Comparison of ENCODE assay signal across 8 cellular contexts in the genomic region with DNA sequence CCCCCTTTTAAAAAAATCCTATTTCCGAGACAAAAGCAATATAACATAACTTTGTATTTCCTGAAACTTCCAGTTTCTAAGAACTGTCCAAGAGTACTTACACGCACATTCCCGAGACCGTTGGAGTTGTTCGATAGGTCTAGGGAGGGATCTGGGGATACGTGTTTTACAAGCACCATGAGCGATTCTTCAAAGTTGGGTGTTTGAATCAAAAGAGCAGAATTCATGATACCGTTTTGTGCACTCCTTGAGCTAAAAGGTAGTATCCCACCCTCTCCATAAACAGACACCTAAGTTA. TPM values are rescaled to one million over a fixed set of nuclear protein-coding genes. Genes with fewer than 3 reads are reported as not detected.
A peak's percentile ranks its signal among the peaks of the same experiment; 100 is the strongest.
DNase-seq lines count a peak whose midpoint lies in the region; ATAC-seq, FAIRE-seq and TF ChIP-seq lines count a peak whose summit lies in the region.

No MANE protein-coding gene starts in this region.

- H3K23ac ChIP-seq in H1 (ENCODE audit: insufficient read length), result no peak overlapping the region
- H3K23ac ChIP-seq in neuronal stem cell (ENCODE audit: low read depth, low read length, poor library complexity), result no peak overlapping the region

- no peak for TF ChIP-seq RAD21 in H1 (IDR thresholded peaks at IDR 0.05 in 1 of 2, conservative IDR thresholded peaks at IDR 0.05 in 1 of 2; ENCODE audit: low read depth in 2 of 2, low read length in 2 of 2)

- 27% methylated on average over 8 of the region's 8 CpGs; no CpG with 5 or more reads in 1 of the 2 experiments for WGBS in H1 (ENCODE audit: extremely low coverage in 1 of 2, insufficient coverage in 1 of 2, insufficient read length in 1 of 2, insufficient replicate concordance in 2 of 2, low coverage in 1 of 2, low lambda C conversion rate in 2 of 2, missing lambda C conversion rate in 1 of 2), 2 experiments
- no CpG with 5 or more reads among the region's 8 CpGs for WGBS in neuronal stem cell (ENCODE audit: extremely low coverage in 2 of 2, insufficient read length in 2 of 2, insufficient replicate concordance in 1 of 2), 2 donors

- peaks cover 2 to 34% of the 10 kb centered on the region in 2 experiments; a peak in 2 of 4 replicates for H3K79me2 ChIP-seq in H1 (ENCODE audit: control insufficient read depth in 1 of 2, insufficient read depth in 2 of 2, low read length in 2 of 2)

- H4K91ac ChIP-seq in H1 (replicated peaks; ENCODE audit: insufficient read length, low read length), result no peak overlapping the region
- H4K91ac ChIP-seq in neuronal stem cell (ENCODE audit: low read depth, low read length, poor library complexity), result no peak overlapping the region

- H2AFZ ChIP-seq in H1 (ENCODE audit: low read length) (peak overlapping the region; percentile 89), neuronal stem cell (ENCODE audit: low read length) (peak overlapping the region; percentile 76)

- peak overlapping the region; percentile 13 for H3K4me3 ChIP-seq in NT2/D1 (ENCODE audit: insufficient read length, low read depth)
- peak overlapping the region; percentile 50 to 98 (median 78) for H3K4me3 ChIP-seq in H1 (ENCODE audit: extremely low read depth in 1 of 4, insufficient read depth in 2 of 4, low read depth in 3 of 4, low read length in 4 of 4)
- peak overlapping the region; percentile 29 to 49 for H3K4me3 ChIP-seq in neuronal stem cell (ENCODE audit: low read length in 2 of 2)

- peaks cover 16% of the 10 kb centered on the region for H3K36me3 ChIP-seq in NT2/D1 (ENCODE audit: insufficient read depth, insufficient read length, low read length)
- no peaks in the 10 kb centered on the region; a peak in 1 of 8 replicates for H3K36me3 ChIP-seq in H1 (ENCODE audit: control insufficient read depth in 2 of 4, insufficient read depth in 4 of 4, low read length in 3 of 4)
- H3K36me3 ChIP-seq in neuronal stem cell (replicated peaks in 1 of 2; ENCODE audit: control insufficient read depth in 2 of 2, insufficient read depth in 2 of 2, low read length in 2 of 2), result peaks cover 0 to 19% of the 10 kb centered on the region in 2 donors

- CTCF ChIA-PET in H1 (lab: Charles Lee; ENCODE audit: partially characterized antibody), result interaction anchor here (0.8 to 1.6 kb wide), 2 partner anchors 46 to 62 kb away, joined by 3 to 4 read pairs; no protein-coding TSS in a partner anchor

- H3K18ac ChIP-seq in H1 (ENCODE audit: extremely low read depth, low read length), result no peak overlapping the region
- H3K18ac ChIP-seq in neuronal stem cell (ENCODE audit: low read length), result no peak overlapping the region

- H3K23me2 ChIP-seq in H1 (ENCODE audit: low read depth, low read length), result peaks cover 13% of the 10 kb centered on the region

- no peak overlapping the region for H2BK20ac ChIP-seq in H1 (ENCODE audit: low read length)

- POLR2A ChIA-PET in H1 (lab: Charles Lee; ENCODE audit: partially characterized antibody), result interaction anchor here (1.2 to 7.4 kb wide), 4 partner anchors 9 to 27 kb away, joined by 5 to 46 read pairs (median 8); no protein-coding TSS in a partner anchor

- H3K56ac ChIP-seq in H1 (replicated peaks; ENCODE audit: insufficient read length, low read depth, low read length), result no peak overlapping the region

- no peak for FAIRE-seq in H1 (lab: Jason Lieb, UNC)

- no peak for ATAC-seq in GM21619 (IDR thresholded peaks at IDR 0.05; ENCODE audit: unreplicated experiment)

- H4K5ac ChIP-seq in H1 (ENCODE audit: insufficient read length, low read depth, low read length), result no peak overlapping the region

- H2BK12ac ChIP-seq in H1 (ENCODE audit: low read depth, low read length), result no peak overlapping the region; the same call in 1 of the 2 replicates
- no peak overlapping the region for H2BK12ac ChIP-seq in neuronal stem cell (ENCODE audit: low read length)

- no peak overlapping the region for H2BK120ac ChIP-seq in H1 (replicated peaks; ENCODE audit: low read depth, low read length)
- no peak overlapping the region for H2BK120ac ChIP-seq in neuronal stem cell (ENCODE audit: low read depth, low read length)

- no peak overlapping the region for H3K4ac ChIP-seq in H1 (replicated peaks; ENCODE audit: insufficient read length, low read depth, low read length)
- H3K4ac ChIP-seq in neuronal stem cell (ENCODE audit: low read length), result no peak overlapping the region

- peaks cover 4% of the 10 kb centered on the region for H3K27me3 ChIP-seq in NT2/D1 (ENCODE audit: insufficient read depth, insufficient read length)
- H3K27me3 ChIP-seq in H1 (replicated peaks in 1 of 4; ENCODE audit: control insufficient read depth in 3 of 4, extremely low read depth in 1 of 4, insufficient read depth in 3 of 4, low read length in 3 of 4), result peaks cover 0 to 6% (median 0%) of the 10 kb centered on the region in 4 experiments; a peak in 1 of 7 replicates
- no peaks in the 10 kb centered on the region for H3K27me3 ChIP-seq in neuronal stem cell (ENCODE audit: control insufficient read depth in 3 of 3, insufficient read depth in 3 of 3, low read depth in 1 of 3, low read length in 3 of 3)

- H4K20me1 ChIP-seq in H1 (replicated peaks in 1 of 2; ENCODE audit: control insufficient read depth in 1 of 2, insufficient read depth in 2 of 2, low read length in 2 of 2), result peaks cover 4 to 7% of the 10 kb centered on the region in 2 experiments

- H2BK5ac ChIP-seq in H1 (ENCODE audit: low read depth, low read length) (no peak overlapping the region), neuronal stem cell (ENCODE audit: low read length) (no peak overlapping the region)

- peak; percentile 42 for DNase-seq in ELR (ENCODE audit: low read depth)
- DNase-seq in NT2/D1 (ENCODE audit: low read depth, low spot score), result peak; percentile 6
- no peak for DNase-seq in H1 (ENCODE audit: low read depth in 1 of 2, low spot score in 2 of 2)
- no peak for DNase-seq in neuronal stem cell (ENCODE audit: low spot score)
- DNase-seq in kidney glomerular epithelial cell (lab: John Stamatoyannopoulos, UW), result no peak
- no peak for DNase-seq in activated gamma-delta T cell treated with Interleukin-2 at 50 U/mL for 16 hours
- DNase-seq in central memory CD4-positive, alpha-beta T cell, result no peak

- no peak for TF ChIP-seq EP300 in H1 (IDR thresholded peaks at IDR 0.05; ENCODE audit: borderline replicate concordance in 1 of 2, low read depth in 2 of 2, low read length in 2 of 2)

- H3K79me1 ChIP-seq in H1 (ENCODE audit: low read depth, low read length) (no peaks in the 10 kb centered on the region; the same call in 1 of the 2 replicates), neuronal stem cell (ENCODE audit: low read depth, low read length) (peaks cover 3% of the 10 kb centered on the region)

- H3K9me3 ChIP-seq in NT2/D1 (ENCODE audit: insufficient read depth, low read length), result no peaks in the 10 kb centered on the region
- no peaks in the 10 kb centered on the region for H3K9me3 ChIP-seq in H1 (ENCODE audit: insufficient read depth in 2 of 2, low read depth in 1 of 2, low read length in 1 of 2)
- no peaks in the 10 kb centered on the region for H3K9me3 ChIP-seq in neuronal stem cell (replicated peaks in 1 of 2; ENCODE audit: control insufficient read depth in 2 of 2, insufficient read depth in 1 of 2, low read depth in 1 of 2, low read length in 2 of 2)

- no peak overlapping the region for H3K14ac ChIP-seq in H1 (ENCODE audit: insufficient read length)
- no peak overlapping the region for H3K14ac ChIP-seq in neuronal stem cell (ENCODE audit: low read length)

- no peak overlapping the region for H3K27ac ChIP-seq in H1 (ENCODE audit: low read depth, low read length)
- no peak overlapping the region for H3K27ac ChIP-seq in neuronal stem cell (replicated peaks; ENCODE audit: low read length)

- H3K9ac ChIP-seq in NT2/D1 (ENCODE audit: insufficient read length, low read depth), result peak overlapping the region; percentile 12
- H3K9ac ChIP-seq in H1 (replicated peaks in 1 of 4; ENCODE audit: extremely low read depth in 1 of 4, low read depth in 3 of 4, low read length in 3 of 4), result peak overlapping the region in 1 of 4 experiments; percentile 69; a peak in 4 of 7 replicates
- H3K9ac ChIP-seq in neuronal stem cell (ENCODE audit: low read depth, low read length, poor library complexity), result no peak overlapping the region

- H2BK15ac ChIP-seq in H1 (ENCODE audit: low read length) (no peak overlapping the region), neuronal stem cell (ENCODE audit: low read length) (no peak overlapping the region)

- H2AK5ac ChIP-seq in H1 (ENCODE audit: low read depth, low read length) (no peak overlapping the region), neuronal stem cell (ENCODE audit: low read depth, low read length) (no peak overlapping the region)

- H3K4me2 ChIP-seq in H1 (ENCODE audit: insufficient read depth in 1 of 2, low read depth in 2 of 2, low read length in 2 of 2) (peak overlapping the region; percentile 88 to 91), neuronal stem cell (ENCODE audit: insufficient read depth, low read length, poor library complexity, severe bottlenecking) (peak overlapping the region; percentile 56)

- TF ChIP-seq CTCF in H1 (IDR thresholded peaks at IDR 0.05; ENCODE audit: control extremely low read depth in 1 of 3, insufficient read depth in 1 of 3, low read depth in 1 of 3, low read length in 3 of 3), result no peak

- H3K4me1 ChIP-seq in NT2/D1 (ENCODE audit: insufficient read depth, insufficient read length) (no peaks in the 10 kb centered on the region), H1 (replicated peaks in 1 of 4; ENCODE audit: control insufficient read depth in 3 of 4, insufficient read depth in 4 of 4, low read length in 3 of 4) (peaks cover 0 to 9% (median 5%) of the 10 kb centered on the region in 4 experiments; a peak in 4 of 7 replicates), neuronal stem cell (ENCODE audit: control insufficient read depth in 2 of 2, insufficient read depth in 1 of 2, low read depth in 1 of 2, low read length in 2 of 2) (peaks cover 3 to 5% of the 10 kb centered on the region in 2 donors)

- no peak for TF ChIP-seq POLR2A in H1 (IDR thresholded peaks at IDR 0.05; ENCODE audit: control extremely low read depth in 1 of 2, low read depth in 2 of 2, low read length in 2 of 2)

- no peak overlapping the region for H4K8ac ChIP-seq in H1 (ENCODE audit: extremely low read depth, insufficient read depth, low read length)
- no peak overlapping the region for H4K8ac ChIP-seq in neuronal stem cell (ENCODE audit: low read depth, low read length)

TF ChIP-seq in H1, 55 proteins besides CTCF, POLR2A, EP300 and RAD21 (continues in another document):
- TF ChIP-seq PHF8 (conservative IDR thresholded peaks at IDR 0.05; ENCODE audit: low read depth, low read length), result no peak
- TF ChIP-seq MAFK (IDR thresholded peaks at IDR 0.05; ENCODE audit: low read depth, low read length), result no peak

RNA-seq across cellular contexts. Expression of a gene that starts 0.7 kb away (rescaled TPM):
- total RNA-seq in H1 (2021; fragmentation: NEBNext Ultra II Directional; extraction: Animal tissue kit (Norgen Biotek cat#: 25700)), result 14.1 and 16.4 TPM in 2 replicates
- 4.7 and 4.8 TPM in 2 replicates for polyA plus RNA-seq in H1 (2011; rRNA removed)
- polyA plus RNA-seq in H1 (2011; cell fraction: cytosol; rRNA removed), result 7.2 TPM
- polyA plus RNA-seq in H1 (2011; cell fraction: nucleus; rRNA removed), result 9.5 TPM
- 5.8 to 9.3 TPM (median 7.1 TPM) in 4 replicates for polyA plus RNA-seq in H1 (2012, experiment 1 of 2)
- polyA plus RNA-seq in H1 (2012, experiment 2 of 2), result 1.0 TPM
- 7.5 TPM for polyA plus RNA-seq in H1 (2013, experiment 1 of 2)
- 7.5 TPM for polyA plus RNA-seq in H1 (2013, experiment 2 of 2)
- 13.2 and 21.5 TPM in 2 replicates for polyA minus RNA-seq in H1 (2011; rRNA and poly(A)+ RNA removed)
- 8.7 TPM for polyA minus RNA-seq in H1 (2011; cell fraction: cytosol; rRNA and poly(A)+ RNA removed)
- polyA minus RNA-seq in H1 (2011; cell fraction: nucleus; rRNA and poly(A)+ RNA removed), result 23.2 TPM
- polyA plus RNA-seq in neuronal stem cell (2013, experiment 1 of 2), result 7.8 TPM
- 8.3 TPM for polyA plus RNA-seq in neuronal stem cell (2013, experiment 2 of 2)

Comparison
In these comparisons a context has a peak if more than half of its experiments do, and no peak if none do; other contexts are left out.
1. DNase-seq: peak in ELR (single experiment) and NT2/D1 (single experiment); none in H1 (0 of 2), neuronal stem cell (single experiment), kidney glomerular epithelial cell (single experiment), activated gamma-delta T cell treated with Interleukin-2 at 50 U/mL for 16 hours (single experiment) and central memory CD4-positive, alpha-beta T cell (single experiment).
2. H3K4me3 ChIP-seq: peak in every context shown above with its lines; median percentile 78 in H1; 39 in neuronal stem cell; 13 in NT2/D1.